ENCODE assay signal across 16 cellular contexts in genomic region chr1:32733573-32734321, GRCh38. TPM values are rescaled to one million over a fixed set of nuclear protein-coding genes. Genes with fewer than 3 reads are reported as not detected.
A peak's percentile ranks its signal among the peaks of the same experiment; 100 is the strongest.
DNase-seq lines count a peak whose midpoint lies in the region; ATAC-seq and TF ChIP-seq lines count a peak whose summit lies in the region.
"Had no signal": no experiment of that assay in that cellular context is flagged by ENCODE, and none has a peak within 500 bp of the region (broad histone marks: within the 10 kb centered on the region; RNA-seq: fewer than 3 reads in every experiment).

No MANE protein-coding gene starts in this region.

- no peaks in the 10 kb centered on the region for H3K36me3 Mint-ChIP-seq in activated CD8-positive, alpha-beta T cell treated with anti-CD3 and anti-CD28 coated beads for 36 hours (ENCODE audit: low read depth)
- H3K36me3 Mint-ChIP-seq in activated CD8-positive, alpha-beta T cell treated with anti-CD3 and anti-CD28 coated beads, Interleukin-2, amount 10 ng/mL, durations not matched to agents 7 days and 5 days (ENCODE audit: low read depth): no peaks in the 10 kb centered on the region
- H3K36me3 Mint-ChIP-seq in stimulated activated effector memory CD8-positive, alpha-beta T cell treated with anti-CD3 and anti-CD28 coated beads, Interleukin-12 subunit alpha, Interleukin-12 subunit beta, amount 100 ng/mL, for 72 hours: no peaks in the 10 kb centered on the region
- H3K36me3 Mint-ChIP-seq in activated T-cell treated with anti-CD3 and anti-CD28 coated beads, Interleukin-2, amount 50 U/mL, for 24 hours (ENCODE audit: low read depth): no peaks in the 10 kb centered on the region
- H3K36me3 Mint-ChIP-seq: activated naive CD4-positive, alpha-beta T cell treated with anti-CD3 and anti-CD28 coated beads, Interleukin-2, amount 50 U/mL, for 24 hours had no signal

- H3K4me1 Mint-ChIP-seq in activated CD8-positive, alpha-beta T cell treated with anti-CD3 and anti-CD28 coated beads for 36 hours (ENCODE audit: low read depth): peaks cover 6% of the 10 kb centered on the region
- peaks cover 4% of the 10 kb centered on the region for H3K4me1 Mint-ChIP-seq in activated CD8-positive, alpha-beta T cell treated with anti-CD3 and anti-CD28 coated beads, Interleukin-2, amount 10 ng/mL, durations not matched to agents 7 days and 5 days (ENCODE audit: low read depth)
- H3K4me1 Mint-ChIP-seq in stimulated activated effector memory CD8-positive, alpha-beta T cell treated with anti-CD3 and anti-CD28 coated beads, Interleukin-12 subunit alpha, Interleukin-12 subunit beta, amount 100 ng/mL, for 72 hours: peaks cover 17% of the 10 kb centered on the region
- peaks cover 8% of the 10 kb centered on the region for H3K4me1 Mint-ChIP-seq in activated T-cell treated with anti-CD3 and anti-CD28 coated beads, Interleukin-2, amount 50 U/mL, for 24 hours (ENCODE audit: low read depth)

- ATAC-seq in activated CD8-positive, alpha-beta T cell treated with anti-CD3 and anti-CD28 coated beads for 36 hours: no peak
- ATAC-seq in activated CD8-positive, alpha-beta T cell treated with anti-CD3 and anti-CD28 coated beads, Interleukin-2, amount 10 ng/mL, durations not matched to agents 7 days and 5 days: no peak
- peak; percentile 70 for ATAC-seq in left lobe of liver
- ATAC-seq in stimulated activated effector memory CD8-positive, alpha-beta T cell treated with anti-CD3 and anti-CD28 coated beads, Interleukin-12 subunit alpha, Interleukin-12 subunit beta, amount 100 ng/mL, for 72 hours: peak; percentile 31
- no peak for ATAC-seq in HG03439 (IDR thresholded peaks at IDR 0.05; ENCODE audit: unreplicated experiment)

- CTCF ChIA-PET in activated CD8-positive, alpha-beta T cell treated with anti-CD3 and anti-CD28 coated beads for 36 hours (lab: Charles Lee): interaction anchor here (1.8 kb wide), 1 partner anchor 21 kb away, joined by 7 read pairs; no protein-coding TSS in a partner anchor
- CTCF ChIA-PET in activated CD8-positive, alpha-beta T cell treated with anti-CD3 and anti-CD28 coated beads, Interleukin-2, amount 10 ng/mL, durations not matched to agents 7 days and 5 days (lab: Charles Lee): interaction anchor here (2.7 kb wide), 1 partner anchor 22 kb away, joined by 11 read pairs; no protein-coding TSS in a partner anchor

- no peaks in the 10 kb centered on the region for H3K9me3 Mint-ChIP-seq in activated CD8-positive, alpha-beta T cell treated with anti-CD3 and anti-CD28 coated beads for 36 hours
- H3K9me3 Mint-ChIP-seq in activated CD8-positive, alpha-beta T cell treated with anti-CD3 and anti-CD28 coated beads, Interleukin-2, amount 10 ng/mL, durations not matched to agents 7 days and 5 days (ENCODE audit: insufficient read depth): no peaks in the 10 kb centered on the region
- H3K9me3 Mint-ChIP-seq in stimulated activated effector memory CD8-positive, alpha-beta T cell treated with anti-CD3 and anti-CD28 coated beads, Interleukin-12 subunit alpha, Interleukin-12 subunit beta, amount 100 ng/mL, for 72 hours: no peaks in the 10 kb centered on the region
- H3K9me3 Mint-ChIP-seq in activated T-cell treated with anti-CD3 and anti-CD28 coated beads, Interleukin-2, amount 50 U/mL, for 24 hours: no peaks in the 10 kb centered on the region
- H3K9me3 Mint-ChIP-seq: activated naive CD4-positive, alpha-beta T cell treated with anti-CD3 and anti-CD28 coated beads, Interleukin-2, amount 50 U/mL, for 24 hours; IgD-negative memory B cell had no signal

- peaks cover 1% of the 10 kb centered on the region for H3K27me3 Mint-ChIP-seq in activated CD8-positive, alpha-beta T cell treated with anti-CD3 and anti-CD28 coated beads for 36 hours
- peaks cover 2% of the 10 kb centered on the region for H3K27me3 Mint-ChIP-seq in activated CD8-positive, alpha-beta T cell treated with anti-CD3 and anti-CD28 coated beads, Interleukin-2, amount 10 ng/mL, durations not matched to agents 7 days and 5 days (ENCODE audit: low read depth)
- no peaks in the 10 kb centered on the region for H3K27me3 Mint-ChIP-seq in activated T-cell treated with anti-CD3 and anti-CD28 coated beads, Interleukin-2, amount 50 U/mL, for 24 hours
- H3K27me3 Mint-ChIP-seq: activated naive CD4-positive, alpha-beta T cell treated with anti-CD3 and anti-CD28 coated beads, Interleukin-2, amount 50 U/mL, for 24 hours had no signal

- POLR2A ChIA-PET in activated CD8-positive, alpha-beta T cell treated with anti-CD3 and anti-CD28 coated beads for 36 hours (lab: Charles Lee): no interaction called here
- POLR2A ChIA-PET in activated CD8-positive, alpha-beta T cell treated with anti-CD3 and anti-CD28 coated beads, Interleukin-2, amount 10 ng/mL, durations not matched to agents 7 days and 5 days (lab: Charles Lee): no interaction called here

- H3K27ac Mint-ChIP-seq in activated CD8-positive, alpha-beta T cell treated with anti-CD3 and anti-CD28 coated beads for 36 hours: no peak overlapping the region
- no peak overlapping the region for H3K27ac Mint-ChIP-seq in activated CD8-positive, alpha-beta T cell treated with anti-CD3 and anti-CD28 coated beads, Interleukin-2, amount 10 ng/mL, durations not matched to agents 7 days and 5 days
- no peak overlapping the region for H3K27ac Mint-ChIP-seq in stimulated activated effector memory CD8-positive, alpha-beta T cell treated with anti-CD3 and anti-CD28 coated beads, Interleukin-12 subunit alpha, Interleukin-12 subunit beta, amount 100 ng/mL, for 72 hours
- no peak overlapping the region for H3K27ac Mint-ChIP-seq in activated T-cell treated with anti-CD3 and anti-CD28 coated beads, Interleukin-2, amount 50 U/mL, for 24 hours
- H3K27ac Mint-ChIP-seq: activated naive CD4-positive, alpha-beta T cell treated with anti-CD3 and anti-CD28 coated beads, Interleukin-2, amount 50 U/mL, for 24 hours; IgD-negative memory B cell had no signal

- H3K4me3 Mint-ChIP-seq in activated CD8-positive, alpha-beta T cell treated with anti-CD3 and anti-CD28 coated beads for 36 hours: no peak overlapping the region
- no peak overlapping the region for H3K4me3 Mint-ChIP-seq in activated CD8-positive, alpha-beta T cell treated with anti-CD3 and anti-CD28 coated beads, Interleukin-2, amount 10 ng/mL, durations not matched to agents 7 days and 5 days
- H3K4me3 Mint-ChIP-seq in stimulated activated effector memory CD8-positive, alpha-beta T cell treated with anti-CD3 and anti-CD28 coated beads, Interleukin-12 subunit alpha, Interleukin-12 subunit beta, amount 100 ng/mL, for 72 hours: no peak overlapping the region
- no peak overlapping the region for H3K4me3 Mint-ChIP-seq in activated T-cell treated with anti-CD3 and anti-CD28 coated beads, Interleukin-2, amount 50 U/mL, for 24 hours
- H3K4me3 Mint-ChIP-seq: activated naive CD4-positive, alpha-beta T cell treated with anti-CD3 and anti-CD28 coated beads, Interleukin-2, amount 50 U/mL, for 24 hours; IgD-negative memory B cell had no signal

- peak; percentile 23 for DNase-seq in activated CD8-positive, alpha-beta T cell treated with anti-CD3 and anti-CD28 coated beads for 36 hours
- no peak for DNase-seq in activated CD8-positive, alpha-beta T cell treated with anti-CD3 and anti-CD28 coated beads, Interleukin-2, amount 10 ng/mL, durations not matched to agents 7 days and 5 days
- peak; percentile 37 for DNase-seq in SHP77 treated with DMSO at 0.1 percent for 48 hours (lab: John Stamatoyannopoulos, UW)
- DNase-seq in left lobe of liver (ENCODE audit: low spot score): peak; percentile 78
- DNase-seq in stimulated activated effector memory CD8-positive, alpha-beta T cell treated with anti-CD3 and anti-CD28 coated beads, Interleukin-12 subunit alpha, Interleukin-12 subunit beta, amount 100 ng/mL, for 72 hours (ENCODE audit: low spot score in 2 of 2): no peak
- DNase-seq in iPS-NIHi7 (ENCODE audit: extremely low spot score): no peak
- DNase-seq in activated T-cell treated with anti-CD3 and anti-CD28 coated beads, Interleukin-2, amount 50 U/mL, for 24 hours: no peak
- DNase-seq: Calu3; cerebellar nuclear complex; mammary epithelial cell; NCI-H1436 treated with DMSO at 0.1 percent for 48 hours; SK-N-SH; stimulated activated CD4-positive, alpha-beta T cell treated with anti-CD3 and anti-CD28 coated beads, Interleukin-15, amount 100 ng/mL, for 24 hours had no signal

- TF ChIP-seq CTCF in activated CD8-positive, alpha-beta T cell treated with anti-CD3 and anti-CD28 coated beads for 36 hours (IDR thresholded peaks at IDR 0.05): no peak

- intact Hi-C loops in activated CD8-positive, alpha-beta T cell treated with anti-CD3 and anti-CD28 coated beads for 36 hours (cut with micrococcal nuclease): no loop called here

RNA-seq across cellular contexts. Expression of gene SYNC, which starts 31.2 kb away (rescaled TPM):
- total RNA-seq in activated CD8-positive, alpha-beta T cell treated with anti-CD3 and anti-CD28 coated beads for 36 hours: not detected
- total RNA-seq in activated CD8-positive, alpha-beta T cell treated with anti-CD3 and anti-CD28 coated beads, Interleukin-2, amount 10 ng/mL, durations not matched to agents 7 days and 5 days: not detected
- 0.45 TPM for total RNA-seq in left lobe of liver

Comparison
In these comparisons a context has a peak if more than half of its experiments do, and no peak if none do; other contexts are left out.
1. DNase-seq: peak in activated CD8-positive, alpha-beta T cell treated with anti-CD3 and anti-CD28 coated beads for 36 hours (single experiment), SHP77 treated with DMSO at 0.1 percent for 48 hours (single experiment) and left lobe of liver (single experiment); none in activated CD8-positive, alpha-beta T cell treated with anti-CD3 and anti-CD28 coated beads, Interleukin-2, amount 10 ng/mL, durations not matched to agents 7 days and 5 days (single experiment), stimulated activated effector memory CD8-positive, alpha-beta T cell treated with anti-CD3 and anti-CD28 coated beads, Interleukin-12 subunit alpha, Interleukin-12 subunit beta, amount 100 ng/mL, for 72 hours (0 of 2), iPS-NIHi7 (single experiment) and activated T-cell treated with anti-CD3 and anti-CD28 coated beads, Interleukin-2, amount 50 U/mL, for 24 hours (single experiment).
2. ATAC-seq: peak in left lobe of liver (single experiment) and stimulated activated effector memory CD8-positive, alpha-beta T cell treated with anti-CD3 and anti-CD28 coated beads, Interleukin-12 subunit alpha, Interleukin-12 subunit beta, amount 100 ng/mL, for 72 hours (single experiment); none in activated CD8-positive, alpha-beta T cell treated with anti-CD3 and anti-CD28 coated beads for 36 hours (single experiment), activated CD8-positive, alpha-beta T cell treated with anti-CD3 and anti-CD28 coated beads, Interleukin-2, amount 10 ng/mL, durations not matched to agents 7 days and 5 days (single experiment) and HG03439 (single experiment).